ENCODE assay signal across 13 cellular contexts in genomic region chr11:19605500-19606371, GRCh38.
A peak's percentile ranks its signal among the peaks of the same experiment; 100 is the strongest.
DNase-seq lines count a peak whose midpoint lies in the region; ATAC-seq and TF ChIP-seq lines count a peak whose summit lies in the region.
"Had no signal": no experiment of that assay in that cellular context is flagged by ENCODE, and none has a peak within 500 bp of the region (broad histone marks: within the 10 kb centered on the region; RNA-seq: fewer than 3 reads in every experiment).

No MANE protein-coding gene starts in this region.

- in situ Hi-C loops in HAP-1 (cut with MboI; ENCODE audit: low sequenced_read_pairs) (no loop called here), astrocyte of the cerebellum (cut with HindIII; ENCODE audit: low sequenced_read_pairs) (no loop called here), mammary epithelial cell (cut with MboI; ENCODE audit: low sequenced_read_pairs in 2 of 2) (no loop called here)

- H3K4me3 Mint-ChIP-seq in activated CD4-positive, alpha-beta T cell treated with anti-CD3 and anti-CD28 coated beads for 36 hours: no peak overlapping the region
- H3K4me3 Mint-ChIP-seq: activated B cell treated with CpG ODN at 0.5 μM for 24 hours; stimulated activated effector memory CD8-positive, alpha-beta T cell treated with anti-CD3 and anti-CD28 coated beads, Interleukin-12 subunit alpha, Interleukin-12 subunit beta, amount 100 ng/mL, for 72 hours had no signal

- no peak overlapping the region for H3K4me2 ChIP-seq in mammary epithelial cell (ENCODE audit: insufficient read depth, low read depth, low read length)

- H3K79me2 ChIP-seq in mammary epithelial cell (ENCODE audit: insufficient read depth, low read length): no peaks in the 10 kb centered on the region

- no TSS peak for BruUV-seq in mammary epithelial cell (replicated peaks; lab: Mats Ljungman, UMichigan)

- no peak for ATAC-seq in activated CD4-positive, alpha-beta T cell treated with anti-CD3 and anti-CD28 coated beads for 36 hours
- ATAC-seq: stimulated activated effector memory CD8-positive, alpha-beta T cell treated with anti-CD3 and anti-CD28 coated beads, Interleukin-12 subunit alpha, Interleukin-12 subunit beta, amount 100 ng/mL, for 72 hours had no signal

- peaks cover 4% of the 10 kb centered on the region for H3K9me3 Mint-ChIP-seq in activated CD4-positive, alpha-beta T cell treated with anti-CD3 and anti-CD28 coated beads for 36 hours (ENCODE audit: low read depth)
- H3K9me3 Mint-ChIP-seq: stimulated activated effector memory CD8-positive, alpha-beta T cell treated with anti-CD3 and anti-CD28 coated beads, Interleukin-12 subunit alpha, Interleukin-12 subunit beta, amount 100 ng/mL, for 72 hours had no signal

- H3K4me1 ChIP-seq in HAP-1 (no peaks in the 10 kb centered on the region), mammary epithelial cell (ENCODE audit: insufficient read depth, low read length) (no peaks in the 10 kb centered on the region)

- H3K36me3 Mint-ChIP-seq in activated CD4-positive, alpha-beta T cell treated with anti-CD3 and anti-CD28 coated beads for 36 hours (ENCODE audit: low read depth): no peaks in the 10 kb centered on the region
- H3K36me3 Mint-ChIP-seq: stimulated activated effector memory CD8-positive, alpha-beta T cell treated with anti-CD3 and anti-CD28 coated beads, Interleukin-12 subunit alpha, Interleukin-12 subunit beta, amount 100 ng/mL, for 72 hours had no signal

- H3K9me3 ChIP-seq in HAP-1 (no peaks in the 10 kb centered on the region), mammary epithelial cell (replicated peaks; ENCODE audit: insufficient read depth, low read length) (peaks cover 3% of the 10 kb centered on the region)

- H3K27me3 ChIP-seq in HAP-1 (ENCODE audit: low read depth): no peaks in the 10 kb centered on the region
- no peaks in the 10 kb centered on the region for H3K27me3 ChIP-seq in mammary epithelial cell (ENCODE audit: insufficient read depth, low read length)

- dilution Hi-C loops in mammary epithelial cell (cut with HindIII; ENCODE audit: low sequenced_read_pairs): no loop called here

- TF ChIP-seq CTCF in AG04449 (IDR thresholded peaks at IDR 0.05; ENCODE audit: insufficient read depth, low read length, missing control alignments): no peak
- no peak for TF ChIP-seq CTCF in astrocyte of the cerebellum (IDR thresholded peaks at IDR 0.05; ENCODE audit: low read depth, low read length, missing control alignments)
- TF ChIP-seq CTCF in mammary epithelial cell (conservative IDR thresholded peaks at IDR 0.05 in 1 of 2, IDR thresholded peaks at IDR 0.05 in 1 of 2; ENCODE audit: extremely low read depth in 1 of 2, insufficient read depth in 1 of 2, low read depth in 1 of 2, low read length in 2 of 2): no peak

- WGBS in mammary epithelial cell (ENCODE audit: low coverage, missing lambda C conversion rate): 95% methylated on average over 8 of the region's 8 CpGs

- H3K36me3 ChIP-seq in HAP-1 (replicated peaks) (no peaks in the 10 kb centered on the region), mammary epithelial cell (ENCODE audit: insufficient read depth, low read length) (no peaks in the 10 kb centered on the region)

- no peak overlapping the region for H3K27ac Mint-ChIP-seq in activated CD4-positive, alpha-beta T cell treated with anti-CD3 and anti-CD28 coated beads for 36 hours
- H3K27ac Mint-ChIP-seq: activated B cell treated with CpG ODN at 0.5 μM for 24 hours; stimulated activated effector memory CD8-positive, alpha-beta T cell treated with anti-CD3 and anti-CD28 coated beads, Interleukin-12 subunit alpha, Interleukin-12 subunit beta, amount 100 ng/mL, for 72 hours had no signal

- no peaks in the 10 kb centered on the region for H4K20me1 ChIP-seq in mammary epithelial cell (ENCODE audit: insufficient read depth, low read length)

- POLR2A ChIA-PET in AG04449 (lab: Yijun Ruan, JAX): no interaction called here
- POLR2A ChIA-PET in activated CD4-positive, alpha-beta T cell treated with anti-CD3 and anti-CD28 coated beads for 36 hours (lab: Charles Lee): no interaction called here

- H3K4me3 ChIP-seq in AG04449 (ENCODE audit: low read depth, low read length) (no peak overlapping the region), HAP-1 (no peak overlapping the region), astrocyte of the cerebellum (ENCODE audit: low read depth, low read length) (no peak overlapping the region), mammary epithelial cell (replicated peaks in 1 of 3; ENCODE audit: insufficient read depth in 1 of 3, low read depth in 2 of 3, low read length in 3 of 3) (no peak overlapping the region)

- no peak overlapping the region for H2AFZ ChIP-seq in mammary epithelial cell (ENCODE audit: low read depth, low read length)

- peaks cover 19% of the 10 kb centered on the region for H3K27me3 Mint-ChIP-seq in activated CD4-positive, alpha-beta T cell treated with anti-CD3 and anti-CD28 coated beads for 36 hours

- DNase-seq in AG04449 (ENCODE audit: low read depth, low spot score) (peak; percentile 70), HAP-1 (ENCODE audit: low spot score in 2 of 2) (peak; percentile 8 to 16), astrocyte of the cerebellum (ENCODE audit: low read depth) (peak; percentile 80), medulla oblongata (ENCODE audit: extremely low spot score) (peak; percentile 52), mammary epithelial cell (no peak)
- no peak for DNase-seq in activated naive CD4-positive, alpha-beta T cell (lab: John Stamatoyannopoulos, UW)
- no peak for DNase-seq in activated naive CD4-positive, alpha-beta T cell treated with anti-CD3 and anti-CD28 coated beads, Interleukin-2, amount 50 U/mL, for 16 hours
- DNase-seq in activated CD4-positive, alpha-beta T cell treated with anti-CD3 and anti-CD28 coated beads for 36 hours: no peak
- DNase-seq: activated B cell treated with CpG ODN at 0.5 μM for 24 hours; activated gamma-delta T cell; NCI-H2029; stimulated activated CD4-positive, alpha-beta T cell treated with anti-CD3 and anti-CD28 coated beads, Interleukin-15, amount 100 ng/mL, for 24 hours had no signal

- no peak overlapping the region for H3K27ac ChIP-seq in mammary epithelial cell (ENCODE audit: insufficient read depth, low read depth, low read length)

- intact Hi-C loops in activated CD4-positive, alpha-beta T cell treated with anti-CD3 and anti-CD28 coated beads for 36 hours (cut with DNase I, micrococcal nuclease): no loop called here
- intact Hi-C loops in mammary epithelial cell (cut with micrococcal nuclease): no loop called here

- H3K9ac ChIP-seq in mammary epithelial cell (ENCODE audit: insufficient read depth, low read length): no peak overlapping the region

- no peaks in the 10 kb centered on the region for H3K4me1 Mint-ChIP-seq in activated CD4-positive, alpha-beta T cell treated with anti-CD3 and anti-CD28 coated beads for 36 hours
- H3K4me1 Mint-ChIP-seq: activated B cell treated with CpG ODN at 0.5 μM for 24 hours; stimulated activated effector memory CD8-positive, alpha-beta T cell treated with anti-CD3 and anti-CD28 coated beads, Interleukin-12 subunit alpha, Interleukin-12 subunit beta, amount 100 ng/mL, for 72 hours had no signal

- CTCF ChIA-PET in AG04449 (lab: Yijun Ruan, JAX) (interaction anchor here (1.2 to 1.5 kb wide), 2 partner anchors 9 to 41 kb away, joined by 3 to 4 read pairs; no protein-coding TSS in a partner anchor), mammary epithelial cell (lab: Charles Lee; ENCODE audit: low non-redundant PET) (no interaction called here)
- CTCF ChIA-PET in activated CD4-positive, alpha-beta T cell treated with anti-CD3 and anti-CD28 coated beads for 36 hours (lab: Charles Lee): interaction anchor here (0.7 kb wide), 1 partner anchor 233 kb away, joined by 3 read pairs; no protein-coding TSS in a partner anchor

Comparison
In these comparisons a context has a peak if more than half of its experiments do, and no peak if none do; other contexts are left out.
1. DNase-seq: peak in AG04449 (single experiment), HAP-1 (2 of 2), astrocyte of the cerebellum (single experiment) and medulla oblongata (single experiment); none in activated naive CD4-positive, alpha-beta T cell (0 of 4), activated naive CD4-positive, alpha-beta T cell treated with anti-CD3 and anti-CD28 coated beads, Interleukin-2, amount 50 U/mL, for 16 hours (single experiment), activated CD4-positive, alpha-beta T cell treated with anti-CD3 and anti-CD28 coated beads for 36 hours (single experiment) and mammary epithelial cell (single experiment).